In genomic region chr2:133241231-133241575, GRCh38 we compare ENCODE assay signal across 16 cellular contexts.
DNase-seq lines count a peak whose midpoint lies in the region; ATAC-seq, FAIRE-seq and TF ChIP-seq lines count a peak whose summit lies in the region.
"Had no signal": no experiment of that assay in that cellular context is flagged by ENCODE, and none has a peak within 500 bp of the region (broad histone marks: within the 10 kb centered on the region; RNA-seq: fewer than 3 reads in every experiment).

No MANE protein-coding gene starts in this region.

- H3K27me3 Mint-ChIP-seq in activated CD8-positive, alpha-beta T cell treated with anti-CD3 and anti-CD28 coated beads for 36 hours, result no peaks in the 10 kb centered on the region
- H3K27me3 Mint-ChIP-seq: CD8-positive, alpha-beta memory T cell; stimulated activated memory B cell treated with anti-CD40 and anti-IgM and Interleukin-4, amounts not matched to agents 10 μg/mL and 1 μg/mL and 100 μg/mL, for 72 hours had no signal

- DNase-seq in AG08396 (ENCODE audit: low spot score), result peak; percentile 50
- DNase-seq in LHCN-M2 (ENCODE audit: low read depth), result peak; percentile 12
- peak; percentile 10 for DNase-seq in renal cortical epithelial cell (ENCODE audit: low read depth)
- no peak for DNase-seq in activated CD8-positive, alpha-beta T cell treated with anti-CD3 and anti-CD28 coated beads for 36 hours
- no peak for DNase-seq in NCI-H2227 treated with DMSO at 0.1 percent for 48 hours (lab: John Stamatoyannopoulos, UW)
- DNase-seq: CD8-positive, alpha-beta memory T cell; central memory CD4-positive, alpha-beta T cell; NCI-H1048; NCI-H446; stimulated activated CD4-positive, alpha-beta T cell treated with anti-CD3 and anti-CD28 coated beads, Interleukin-4, amount 100 ng/mL, for 24 hours; T-helper 9 cell had no signal

- ATAC-seq in activated CD8-positive, alpha-beta T cell treated with anti-CD3 and anti-CD28 coated beads for 36 hours, result no peak
- ATAC-seq in HG03095 (IDR thresholded peaks at IDR 0.05; ENCODE audit: unreplicated experiment) (no peak), GM18861 (IDR thresholded peaks at IDR 0.05; ENCODE audit: unreplicated experiment) (no peak)
- ATAC-seq: stimulated activated memory B cell treated with anti-CD40 and anti-IgM and Interleukin-4, amounts not matched to agents 10 μg/mL and 1 μg/mL and 100 μg/mL, for 72 hours had no signal

- H3K4me3 Mint-ChIP-seq in activated CD8-positive, alpha-beta T cell treated with anti-CD3 and anti-CD28 coated beads for 36 hours, result no peak overlapping the region
- H3K4me3 Mint-ChIP-seq: CD8-positive, alpha-beta memory T cell; stimulated activated memory B cell treated with anti-CD40 and anti-IgM and Interleukin-4, amounts not matched to agents 10 μg/mL and 1 μg/mL and 100 μg/mL, for 72 hours had no signal

- H3K4me1 Mint-ChIP-seq in activated CD8-positive, alpha-beta T cell treated with anti-CD3 and anti-CD28 coated beads for 36 hours (ENCODE audit: low read depth), result no peaks in the 10 kb centered on the region
- H3K4me1 Mint-ChIP-seq: CD8-positive, alpha-beta memory T cell; stimulated activated memory B cell treated with anti-CD40 and anti-IgM and Interleukin-4, amounts not matched to agents 10 μg/mL and 1 μg/mL and 100 μg/mL, for 72 hours had no signal

- FAIRE-seq in endometrium (lab: Jason Lieb, UNC), result peak; percentile 95

- POLR2A ChIA-PET in activated CD8-positive, alpha-beta T cell treated with anti-CD3 and anti-CD28 coated beads for 36 hours (lab: Charles Lee), result no interaction called here

- no peaks in the 10 kb centered on the region for H3K9me3 Mint-ChIP-seq in activated CD8-positive, alpha-beta T cell treated with anti-CD3 and anti-CD28 coated beads for 36 hours
- H3K9me3 Mint-ChIP-seq: stimulated activated memory B cell treated with anti-CD40 and anti-IgM and Interleukin-4, amounts not matched to agents 10 μg/mL and 1 μg/mL and 100 μg/mL, for 72 hours had no signal

- TF ChIP-seq CTCF in activated CD8-positive, alpha-beta T cell treated with anti-CD3 and anti-CD28 coated beads for 36 hours (IDR thresholded peaks at IDR 0.05), result no peak

- intact Hi-C loops in activated CD8-positive, alpha-beta T cell treated with anti-CD3 and anti-CD28 coated beads for 36 hours (cut with micrococcal nuclease), result no loop called here

- H3K36me3 Mint-ChIP-seq in activated CD8-positive, alpha-beta T cell treated with anti-CD3 and anti-CD28 coated beads for 36 hours (ENCODE audit: low read depth), result no peaks in the 10 kb centered on the region
- H3K36me3 Mint-ChIP-seq: CD8-positive, alpha-beta memory T cell; stimulated activated memory B cell treated with anti-CD40 and anti-IgM and Interleukin-4, amounts not matched to agents 10 μg/mL and 1 μg/mL and 100 μg/mL, for 72 hours had no signal

- CTCF ChIA-PET in activated CD8-positive, alpha-beta T cell treated with anti-CD3 and anti-CD28 coated beads for 36 hours (lab: Charles Lee), result no interaction called here

- no peak overlapping the region for H3K27ac Mint-ChIP-seq in activated CD8-positive, alpha-beta T cell treated with anti-CD3 and anti-CD28 coated beads for 36 hours
- H3K27ac Mint-ChIP-seq: CD8-positive, alpha-beta memory T cell; progenitor cell of endocrine pancreas; stimulated activated memory B cell treated with anti-CD40 and anti-IgM and Interleukin-4, amounts not matched to agents 10 μg/mL and 1 μg/mL and 100 μg/mL, for 72 hours had no signal

Comparison
In these comparisons a context has a peak if more than half of its experiments do, and no peak if none do; other contexts are left out.
1. DNase-seq: peak in AG08396 (single experiment), LHCN-M2 (single experiment) and renal cortical epithelial cell (single experiment); none in activated CD8-positive, alpha-beta T cell treated with anti-CD3 and anti-CD28 coated beads for 36 hours (single experiment) and NCI-H2227 treated with DMSO at 0.1 percent for 48 hours (single experiment).